ENCODE assay signal across 20 cellular contexts in genomic region chr12:367972-368371, GRCh38. TPM values are rescaled to one million over a fixed set of nuclear protein-coding genes. Genes with fewer than 3 reads are reported as not detected.
DNase-seq lines count a peak whose midpoint lies in the region; ATAC-seq, FAIRE-seq and TF ChIP-seq lines count a peak whose summit lies in the region.
"Had no signal": no experiment of that assay in that cellular context is flagged by ENCODE, and none has a peak within 500 bp of the region (broad histone marks: within the 10 kb centered on the region; RNA-seq: fewer than 3 reads in every experiment).

No MANE protein-coding gene starts in this region.

- H3K9me3 Mint-ChIP-seq in activated naive CD4-positive, alpha-beta T cell treated with anti-CD3 and anti-CD28 coated beads, Interleukin-2, amount 50 U/mL, for 24 hours = no peaks in the 10 kb centered on the region
- no peaks in the 10 kb centered on the region for H3K9me3 Mint-ChIP-seq in activated T-helper 17 cell treated with anti-CD3 and anti-CD28 coated beads, Interleukin-2, amount 50 U/mL, for 72 hours
- no peaks in the 10 kb centered on the region for H3K9me3 Mint-ChIP-seq in endothelial cell (ENCODE audit: unreplicated experiment)

- no peaks in the 10 kb centered on the region for H3K4me1 ChIP-seq in A549

- H3K27ac ChIP-seq in A549 = no peak overlapping the region

- H3K27me3 Mint-ChIP-seq in activated naive CD4-positive, alpha-beta T cell treated with anti-CD3 and anti-CD28 coated beads, Interleukin-2, amount 50 U/mL, for 24 hours = no peaks in the 10 kb centered on the region
- no peaks in the 10 kb centered on the region for H3K27me3 Mint-ChIP-seq in activated T-helper 17 cell treated with anti-CD3 and anti-CD28 coated beads, Interleukin-2, amount 50 U/mL, for 72 hours
- peaks cover 5% of the 10 kb centered on the region for H3K27me3 Mint-ChIP-seq in endothelial cell (ENCODE audit: unreplicated experiment)
- H3K27me3 Mint-ChIP-seq: CD4-positive, alpha-beta memory T cell had no signal

- POLR2A ChIA-PET in A549 (lab: Yijun Ruan, JAX) = no interaction called here

- no peak for ATAC-seq in A549
- ATAC-seq in activated T-helper 17 cell treated with anti-CD3 and anti-CD28 coated beads, Interleukin-2, amount 50 U/mL, for 72 hours (replicated peaks) = no peak
- ATAC-seq: GM23338, HCT116 had no signal

- peaks cover 48% of the 10 kb centered on the region for H3K36me3 Mint-ChIP-seq in activated naive CD4-positive, alpha-beta T cell treated with anti-CD3 and anti-CD28 coated beads, Interleukin-2, amount 50 U/mL, for 24 hours
- H3K36me3 Mint-ChIP-seq in activated T-helper 17 cell treated with anti-CD3 and anti-CD28 coated beads, Interleukin-2, amount 50 U/mL, for 72 hours (ENCODE audit: low read depth) = peaks cover 97% of the 10 kb centered on the region
- peaks cover 80% of the 10 kb centered on the region for H3K36me3 Mint-ChIP-seq in endothelial cell (ENCODE audit: low read depth, unreplicated experiment)

- TF ChIP-seq EP300 in A549 (IDR thresholded peaks at IDR 0.05) = no peak

- TF ChIP-seq CTCF in A549 (IDR thresholded peaks at IDR 0.05) (no peak), endothelial cell (IDR thresholded peaks at IDR 0.05; ENCODE audit: unreplicated experiment) (no peak)

- 91% methylated on average over 1 of the region's 1 CpG for WGBS in A549 (ENCODE audit: missing lambda C conversion rate)

- no peak for TF ChIP-seq POLR2A in A549 (IDR thresholded peaks at IDR 0.05; ENCODE audit: low read length)

- CTCF ChIA-PET in A549 (lab: Yijun Ruan, JAX) = no interaction called here

- H3K27ac Mint-ChIP-seq in activated naive CD4-positive, alpha-beta T cell treated with anti-CD3 and anti-CD28 coated beads, Interleukin-2, amount 50 U/mL, for 24 hours = peak overlapping the region; percentile 18
- peak overlapping the region; percentile 30 for H3K27ac Mint-ChIP-seq in activated T-helper 17 cell treated with anti-CD3 and anti-CD28 coated beads, Interleukin-2, amount 50 U/mL, for 72 hours
- no peak overlapping the region for H3K27ac Mint-ChIP-seq in endothelial cell (ENCODE audit: unreplicated experiment)
- H3K27ac Mint-ChIP-seq: GM23338, H9 had no signal

- TF ChIP-seq RAD21 in A549 (conservative IDR thresholded peaks at IDR 0.05 in 1 of 2, IDR thresholded peaks at IDR 0.05 in 1 of 2) = no peak

- peaks cover 10% of the 10 kb centered on the region for H3K4me1 Mint-ChIP-seq in activated naive CD4-positive, alpha-beta T cell treated with anti-CD3 and anti-CD28 coated beads, Interleukin-2, amount 50 U/mL, for 24 hours
- H3K4me1 Mint-ChIP-seq in activated T-helper 17 cell treated with anti-CD3 and anti-CD28 coated beads, Interleukin-2, amount 50 U/mL, for 72 hours = no peaks in the 10 kb centered on the region
- no peaks in the 10 kb centered on the region for H3K4me1 Mint-ChIP-seq in endothelial cell (ENCODE audit: unreplicated experiment)
- H3K4me1 Mint-ChIP-seq: GM23338, H9 had no signal

- no peak for DNase-seq in activated naive CD4-positive, alpha-beta T cell treated with anti-CD3 and anti-CD28 coated beads, Interleukin-2, amount 50 U/mL, for 16 hours
- no peak for DNase-seq in A549 (ENCODE audit: low read depth in 1 of 2, low spot score in 1 of 2)
- no peak for DNase-seq in endothelial cell (ENCODE audit: low spot score)
- no peak for DNase-seq in NCI-H1092 treated with DMSO at 0.1 percent for 48 hours (lab: John Stamatoyannopoulos, UW)
- DNase-seq in NCI-H2107 (lab: John Stamatoyannopoulos, UW) = no peak
- DNase-seq: 8988T; C1 segment of cervical spinal cord; Calu3; CD4-positive, alpha-beta memory T cell; COR-L47; DMS53; DMS79 treated with DMSO at 0.1 percent for 48 hours; GF-D8; H9 had no signal

- no peak for FAIRE-seq in A549 (lab: Jason Lieb, UNC)
- FAIRE-seq: GM12891, GM18507 had no signal

- H3K4me2 ChIP-seq in A549 = no peak overlapping the region
- H3K4me2 ChIP-seq: GM23338 had no signal

- H3K4me3 ChIP-seq in A549 = no peak overlapping the region
- H3K4me3 ChIP-seq: GM23338 had no signal

- peaks cover 13% of the 10 kb centered on the region for H3K9me3 ChIP-seq in A549

- no peak overlapping the region for H3K4me3 Mint-ChIP-seq in activated naive CD4-positive, alpha-beta T cell treated with anti-CD3 and anti-CD28 coated beads, Interleukin-2, amount 50 U/mL, for 24 hours
- no peak overlapping the region for H3K4me3 Mint-ChIP-seq in activated T-helper 17 cell treated with anti-CD3 and anti-CD28 coated beads, Interleukin-2, amount 50 U/mL, for 72 hours
- peak overlapping the region; percentile 25 for H3K4me3 Mint-ChIP-seq in endothelial cell (ENCODE audit: unreplicated experiment)
- H3K4me3 Mint-ChIP-seq: CD4-positive, alpha-beta memory T cell; GM23338; H9 had no signal

TF ChIP-seq in A549, 52 proteins besides CTCF, POLR2A, EP300 and RAD21:
- TF ChIP-seq FOSB (CRISPR knock-in tag; IDR thresholded peaks at IDR 0.05) = no peak
- TF ChIP-seq MAFK (IDR thresholded peaks at IDR 0.05; ENCODE audit: partially characterized antibody) = peak; percentile 68

RNA-seq across cellular contexts. Expression of gene KDM5A, which starts 21.1 kb away (rescaled TPM):
- polyA plus RNA-seq in A549 (2011; rRNA removed) (42.6 and 45.0 TPM in 2 replicates), A549 (2017; fragmentation: RNase III; extraction: RNeasy Plus Mini Kit Qiagen cat#74134 plus additional on column Dnase treatment) (17.5 to 22.5 TPM (median 18.8 TPM) in 3 replicates)
- polyA plus RNA-seq in A549 (2012; cell fraction: cytosol; rRNA removed) = 6.4 and 9.4 TPM in 2 replicates
- polyA plus RNA-seq in A549 (2012; cell fraction: nucleus; rRNA removed) = 8.3 and 11.8 TPM in 2 replicates
- polyA minus RNA-seq in A549 (2011; rRNA and poly(A)+ RNA removed) = 135 and 136 TPM in 2 replicates
- 10 to 100 TPM; 62.5 to 82.1 TPM for total RNA-seq in activated T-helper 17 cell treated with anti-CD3 and anti-CD28 coated beads, Interleukin-2, amount 50 U/mL, for 72 hours
- 86.3 TPM for total RNA-seq in endothelial cell (ENCODE audit: unreplicated experiment)

RNA-seq across cellular contexts. Expression of gene CCDC77, which starts 33.5 kb away (rescaled TPM):
- polyA plus RNA-seq in A549 (2011; rRNA removed) (15.6 and 23.1 TPM in 2 replicates), A549 (2017; fragmentation: RNase III; extraction: RNeasy Plus Mini Kit Qiagen cat#74134 plus additional on column Dnase treatment) (15.4 to 16.4 TPM (median 16.3 TPM) in 3 replicates)
- polyA plus RNA-seq in A549 (2012; cell fraction: cytosol; rRNA removed) = 6.0 and 7.1 TPM in 2 replicates
- polyA plus RNA-seq in A549 (2012; cell fraction: nucleus; rRNA removed) = 5.5 and 11.8 TPM in 2 replicates
- polyA minus RNA-seq in A549 (2011; rRNA and poly(A)+ RNA removed) = 8.7 and 12.7 TPM in 2 replicates
- total RNA-seq in activated T-helper 17 cell treated with anti-CD3 and anti-CD28 coated beads, Interleukin-2, amount 50 U/mL, for 72 hours = 10 to 100 TPM; 17.4 to 22.8 TPM
- total RNA-seq in endothelial cell (ENCODE audit: unreplicated experiment) = 13.3 TPM
